Comparison of ENCODE assay signal across 13 cellular contexts in genomic region chr6:105799051-105799450, GRCh38.
A peak's percentile ranks its signal among the peaks of the same experiment; 100 is the strongest.
DNase-seq lines count a peak whose midpoint lies in the region; ATAC-seq and TF ChIP-seq lines count a peak whose summit lies in the region.
"Had no signal": no experiment of that assay in that cellular context is flagged by ENCODE, and none has a peak within 500 bp of the region (broad histone marks: within the 10 kb centered on the region; RNA-seq: fewer than 3 reads in every experiment).

No MANE protein-coding gene starts in this region.

- H3K4me1 ChIP-seq in gastroesophageal sphincter (peaks cover 5 to 31% (median 13%) of the 10 kb centered on the region in 3 donors), gastrocnemius medialis (peaks cover 52 to 53% of the 10 kb centered on the region in 2 donors)

- 0% methylated on average over 1 of the region's 2 CpGs for WGBS in gastroesophageal sphincter (ENCODE audit: low coverage in 1 of 2), 2 donors

- TF ChIP-seq EP300 in gastroesophageal sphincter (IDR thresholded peaks at IDR 0.05), result no peak

- TF ChIP-seq CTCF in LNCaP clone FGC (IDR thresholded peaks at IDR 0.05; ENCODE audit: control insufficient read depth, extremely low read depth, insufficient read depth) (no peak), gastroesophageal sphincter (IDR thresholded peaks at IDR 0.05) (no peak), gastrocnemius medialis (IDR thresholded peaks at IDR 0.05 in 4 of 5, conservative IDR thresholded peaks at IDR 0.05 in 1 of 5) (no peak)

- intact Hi-C loops in gastrocnemius medialis (cut with DNase I; ENCODE audit: low total_unique reads), result loop anchor here (5.0 to 10.0 kb wide), 3 partner anchors 193 to 1696 kb away; partner anchors contain the start of gene SOBP

- H3K4me3 ChIP-seq in LNCaP clone FGC (ENCODE audit: low read depth, low read length) (no peak overlapping the region), gastroesophageal sphincter (no peak overlapping the region), gastrocnemius medialis (no peak overlapping the region)

- no peaks in the 10 kb centered on the region for H3K9me3 ChIP-seq in gastroesophageal sphincter
- peaks cover 0 to 4% (median 0%) of the 10 kb centered on the region in 3 donors for H3K9me3 ChIP-seq in gastrocnemius medialis

- TF ChIP-seq POLR2A in gastroesophageal sphincter (IDR thresholded peaks at IDR 0.05) (no peak), gastrocnemius medialis (IDR thresholded peaks at IDR 0.05) (no peak)

- H3K36me3 ChIP-seq in gastroesophageal sphincter (no peaks in the 10 kb centered on the region), gastrocnemius medialis (no peaks in the 10 kb centered on the region)

- H3K27me3 ChIP-seq in gastroesophageal sphincter (no peaks in the 10 kb centered on the region), gastrocnemius medialis (no peaks in the 10 kb centered on the region)

- DNase-seq in AML-193 (lab: John Stamatoyannopoulos, UW), result peak; percentile 39 to 45
- DNase-seq in LNCaP clone FGC (ENCODE audit: low read depth), result peak; percentile 46
- DNase-seq in gastrocnemius medialis, result peak; percentile 73 to 81
- DNase-seq in DMS153 treated with DMSO at 0.1 percent for 48 hours (lab: John Stamatoyannopoulos, UW; ENCODE audit: unreplicated experiment), result no peak
- DNase-seq in COR-L47 (lab: John Stamatoyannopoulos, UW), result no peak
- no peak for DNase-seq in NCI-H1694 (lab: John Stamatoyannopoulos, UW)
- DNase-seq: activated CD8-positive, alpha-beta T cell treated with anti-CD3 and anti-CD28 coated beads, Interleukin-2, amount 10 ng/mL, durations not matched to agents 7 days and 5 days; CD4-positive, alpha-beta T cell; kidney; NCI-H2227 treated with DMSO at 0.1 percent for 48 hours had no signal

- H3K27ac ChIP-seq in gastroesophageal sphincter (peak overlapping the region in 3 of 4 donors; percentile 26 to 55 (median 48)), gastrocnemius medialis (peak overlapping the region; percentile 81 to 91 (median 88))

- ATAC-seq in gastroesophageal sphincter (peak; percentile 72), gastrocnemius medialis (peak; percentile 77), HG03280 (IDR thresholded peaks at IDR 0.05; ENCODE audit: unreplicated experiment) (no peak)
- ATAC-seq: activated CD8-positive, alpha-beta T cell treated with anti-CD3 and anti-CD28 coated beads, Interleukin-2, amount 10 ng/mL, durations not matched to agents 7 days and 5 days; natural killer cell treated with Interleukin-12 subunit alpha and Interleukin-12 subunit beta and Interleukin-15 and Interleukin-18, amount 100 ng/mL, for 72 hours had no signal

- in situ Hi-C loops in gastrocnemius medialis (cut with MboI; ENCODE audit: low sequenced_read_pairs in 4 of 4), result loop anchor here in 1 of 4 donors (10.0 kb wide), 1 partner anchor 196 kb away; no protein-coding TSS in a partner anchor

Comparison
In these comparisons a context has a peak if more than half of its experiments do, and no peak if none do; other contexts are left out.
1. DNase-seq: peak in AML-193 (2 of 2), LNCaP clone FGC (single experiment) and gastrocnemius medialis (2 of 2); none in DMS153 treated with DMSO at 0.1 percent for 48 hours (single experiment), COR-L47 (single experiment) and NCI-H1694 (single experiment).